ENCODE assay signal across 8 cellular contexts in the genomic region with DNA sequence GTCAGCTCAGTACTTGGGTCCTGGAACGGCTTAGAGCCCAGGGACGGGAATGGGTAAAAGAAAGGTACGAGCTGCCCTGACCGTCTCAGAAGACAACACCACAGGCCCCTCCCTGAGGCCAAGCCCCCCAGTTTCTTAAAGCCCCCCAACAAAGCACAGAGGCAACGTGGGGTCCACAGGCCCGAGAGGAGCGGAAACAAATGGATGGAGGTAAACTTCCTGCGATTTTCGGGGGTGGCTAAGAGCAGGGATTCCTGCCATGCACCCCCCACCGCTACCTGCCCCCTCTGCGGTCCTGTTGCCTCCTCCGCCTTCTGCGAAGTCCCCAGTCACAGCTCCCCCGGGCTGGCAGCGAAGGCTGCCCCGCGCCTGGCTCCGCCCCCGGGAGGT. TPM values are rescaled to one million over a fixed set of nuclear protein-coding genes. Genes with fewer than 3 reads are reported as not detected.
DNase-seq lines count a peak whose midpoint lies in the region; ATAC-seq and TF ChIP-seq lines count a peak whose summit lies in the region.

No MANE protein-coding gene starts in this region.

- DNase-seq in omental fat pad (ENCODE audit: low spot score) (no peak), G401 (ENCODE audit: low spot score) (no peak), DMS79 (lab: John Stamatoyannopoulos, UW) (no peak), posterior vena cava (ENCODE audit: low spot score) (no peak)

- no peak for TF ChIP-seq RAD21 in neural cell (conservative IDR thresholded peaks at IDR 0.05)

- H3K36me3 ChIP-seq in esophagus (ENCODE audit: control insufficient read depth in 2 of 2, insufficient read depth in 2 of 2, low read length in 1 of 2) (no peaks in the 10 kb centered on the region), neural cell (ENCODE audit: insufficient read depth, low read length) (no peaks in the 10 kb centered on the region)

- peak overlapping the region; percentile 72 for H3K9ac ChIP-seq in neural cell (ENCODE audit: low read length)

- no peaks in the 10 kb centered on the region for H3F3A ChIP-seq in neural cell (ENCODE audit: insufficient read depth, low read length, poor library complexity, severe bottlenecking)

- H3K9me3 ChIP-seq in esophagus (ENCODE audit: control insufficient read depth in 2 of 2, insufficient read depth in 1 of 2, low read depth in 1 of 2, low read length in 1 of 2), result no peaks in the 10 kb centered on the region
- no peaks in the 10 kb centered on the region for H3K9me3 ChIP-seq in neural cell (ENCODE audit: low read length)

- TF ChIP-seq CTCF in neural cell (IDR thresholded peaks at IDR 0.05; ENCODE audit: poor library complexity, severe bottlenecking) (no peak), omental fat pad (IDR thresholded peaks at IDR 0.05) (no peak)

- H3K27me3 ChIP-seq in esophagus (ENCODE audit: control insufficient read depth in 1 of 2, insufficient read depth in 2 of 2, low read length in 2 of 2) (no peaks in the 10 kb centered on the region), neural cell (ENCODE audit: insufficient read depth, low read depth, low read length) (no peaks in the 10 kb centered on the region)

- H3K4me1 ChIP-seq in esophagus (ENCODE audit: control insufficient read depth in 2 of 2, insufficient read depth in 2 of 2, low read length in 1 of 2), result peaks cover 15 to 20% of the 10 kb centered on the region in 2 donors

- H3K4me3 ChIP-seq in esophagus (ENCODE audit: low read depth in 1 of 2, low read length in 2 of 2) (peak overlapping the region; percentile 46 to 62), neural cell (ENCODE audit: low read length) (peak overlapping the region; percentile 75)

- H4K20me1 ChIP-seq in neural cell (ENCODE audit: insufficient read depth), result peaks cover 65% of the 10 kb centered on the region

- H3K27ac ChIP-seq in esophagus (ENCODE audit: low read depth in 2 of 2, low read length in 1 of 2) (peak overlapping the region in 1 of 2 donors; percentile 58), neural cell (ENCODE audit: low read length) (peak overlapping the region; percentile 45)

- in situ Hi-C loops in G401 (cut with HindIII; ENCODE audit: low sequenced_read_pairs), result no loop called here

- intact Hi-C loops in posterior vena cava (cut with DNase I), result no loop called here

- ATAC-seq in GM19463 (IDR thresholded peaks at IDR 0.05; ENCODE audit: unreplicated experiment), result peak; percentile 24
- peak; percentile 16 for ATAC-seq in SK-N-SH treated with all-trans-retinoic acid at 6 μM for 48 hours
- no peak for ATAC-seq in omental fat pad (ENCODE audit: low FRiP score)

- 3 to 8% methylated on average over 18 to 19 of the region's 19 CpGs for WGBS in esophagus, 2 donors

- peak overlapping the region; percentile 84 for H3K4me2 ChIP-seq in neural cell (ENCODE audit: low read length)

- TF ChIP-seq EP300 in neural cell (conservative IDR thresholded peaks at IDR 0.05; ENCODE audit: poor library complexity, severe bottlenecking), result no peak

- H3K9me2 ChIP-seq in neural cell (ENCODE audit: insufficient read depth, low read length), result no peaks in the 10 kb centered on the region

- peaks cover 87% of the 10 kb centered on the region for H3K79me2 ChIP-seq in neural cell (replicated peaks; ENCODE audit: insufficient read depth, low read length)

- H2AFZ ChIP-seq in neural cell (ENCODE audit: low read depth, low read length), result no peak overlapping the region

TF ChIP-seq in SK-N-SH treated with all-trans-retinoic acid at 6 μM for 48 hours, 23 proteins besides CTCF, POLR2A, EP300 and RAD21 (continues in another document):
- TF ChIP-seq RARB (CRISPR knock-in tag; IDR thresholded peaks at IDR 0.05) (no peak), ARNTL (CRISPR knock-in tag; IDR thresholded peaks at IDR 0.05; ENCODE audit: borderline replicate concordance, low read depth) (no peak), ZNF565 (CRISPR knock-in tag; conservative IDR thresholded peaks at IDR 0.05; ENCODE audit: low read depth) (no peak), CSRNP3 (CRISPR knock-in tag; IDR thresholded peaks at IDR 0.05) (no peak), ZNF70 (CRISPR knock-in tag; IDR thresholded peaks at IDR 0.05) (no peak)
- TF ChIP-seq, protein P1, sequence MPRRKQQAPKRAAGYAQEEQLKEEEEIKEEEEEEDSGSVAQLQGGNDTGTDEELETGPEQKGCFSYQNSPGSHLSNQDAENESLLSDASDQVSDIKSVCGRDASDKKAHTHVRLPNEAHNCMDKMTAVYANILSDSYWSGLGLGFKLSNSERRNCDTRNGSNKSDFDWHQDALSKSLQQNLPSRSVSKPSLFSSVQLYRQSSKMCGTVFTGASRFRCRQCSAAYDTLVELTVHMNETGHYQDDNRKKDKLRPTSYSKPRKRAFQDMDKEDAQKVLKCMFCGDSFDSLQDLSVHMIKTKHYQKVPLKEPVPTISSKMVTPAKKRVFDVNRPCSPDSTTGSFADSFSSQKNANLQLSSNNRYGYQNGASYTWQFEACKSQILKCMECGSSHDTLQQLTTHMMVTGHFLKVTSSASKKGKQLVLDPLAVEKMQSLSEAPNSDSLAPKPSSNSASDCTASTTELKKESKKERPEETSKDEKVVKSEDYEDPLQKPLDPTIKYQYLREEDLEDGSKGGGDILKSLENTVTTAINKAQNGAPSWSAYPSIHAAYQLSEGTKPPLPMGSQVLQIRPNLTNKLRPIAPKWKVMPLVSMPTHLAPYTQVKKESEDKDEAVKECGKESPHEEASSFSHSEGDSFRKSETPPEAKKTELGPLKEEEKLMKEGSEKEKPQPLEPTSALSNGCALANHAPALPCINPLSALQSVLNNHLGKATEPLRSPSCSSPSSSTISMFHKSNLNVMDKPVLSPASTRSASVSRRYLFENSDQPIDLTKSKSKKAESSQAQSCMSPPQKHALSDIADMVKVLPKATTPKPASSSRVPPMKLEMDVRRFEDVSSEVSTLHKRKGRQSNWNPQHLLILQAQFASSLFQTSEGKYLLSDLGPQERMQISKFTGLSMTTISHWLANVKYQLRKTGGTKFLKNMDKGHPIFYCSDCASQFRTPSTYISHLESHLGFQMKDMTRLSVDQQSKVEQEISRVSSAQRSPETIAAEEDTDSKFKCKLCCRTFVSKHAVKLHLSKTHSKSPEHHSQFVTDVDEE (CRISPR knock-in tag; IDR thresholded peaks at IDR 0.05), result no peak

TF ChIP-seq in neural cell, 6 proteins besides CTCF, POLR2A, EP300 and RAD21:
- TF ChIP-seq EZH2 (IDR thresholded peaks at IDR 0.05; ENCODE audit: borderline replicate concordance, insufficient read depth, low read length, poor library complexity, severe bottlenecking) (no peak), POLR2AphosphoS5 (IDR thresholded peaks at IDR 0.05) (no peak), MXI1 (conservative IDR thresholded peaks at IDR 0.05; ENCODE audit: poor library complexity, severe bottlenecking) (no peak), SMC3 (conservative IDR thresholded peaks at IDR 0.05; ENCODE audit: poor library complexity) (no peak), TAF1 (IDR thresholded peaks at IDR 0.05; ENCODE audit: low read depth) (no peak)
- TF ChIP-seq, protein P2, sequence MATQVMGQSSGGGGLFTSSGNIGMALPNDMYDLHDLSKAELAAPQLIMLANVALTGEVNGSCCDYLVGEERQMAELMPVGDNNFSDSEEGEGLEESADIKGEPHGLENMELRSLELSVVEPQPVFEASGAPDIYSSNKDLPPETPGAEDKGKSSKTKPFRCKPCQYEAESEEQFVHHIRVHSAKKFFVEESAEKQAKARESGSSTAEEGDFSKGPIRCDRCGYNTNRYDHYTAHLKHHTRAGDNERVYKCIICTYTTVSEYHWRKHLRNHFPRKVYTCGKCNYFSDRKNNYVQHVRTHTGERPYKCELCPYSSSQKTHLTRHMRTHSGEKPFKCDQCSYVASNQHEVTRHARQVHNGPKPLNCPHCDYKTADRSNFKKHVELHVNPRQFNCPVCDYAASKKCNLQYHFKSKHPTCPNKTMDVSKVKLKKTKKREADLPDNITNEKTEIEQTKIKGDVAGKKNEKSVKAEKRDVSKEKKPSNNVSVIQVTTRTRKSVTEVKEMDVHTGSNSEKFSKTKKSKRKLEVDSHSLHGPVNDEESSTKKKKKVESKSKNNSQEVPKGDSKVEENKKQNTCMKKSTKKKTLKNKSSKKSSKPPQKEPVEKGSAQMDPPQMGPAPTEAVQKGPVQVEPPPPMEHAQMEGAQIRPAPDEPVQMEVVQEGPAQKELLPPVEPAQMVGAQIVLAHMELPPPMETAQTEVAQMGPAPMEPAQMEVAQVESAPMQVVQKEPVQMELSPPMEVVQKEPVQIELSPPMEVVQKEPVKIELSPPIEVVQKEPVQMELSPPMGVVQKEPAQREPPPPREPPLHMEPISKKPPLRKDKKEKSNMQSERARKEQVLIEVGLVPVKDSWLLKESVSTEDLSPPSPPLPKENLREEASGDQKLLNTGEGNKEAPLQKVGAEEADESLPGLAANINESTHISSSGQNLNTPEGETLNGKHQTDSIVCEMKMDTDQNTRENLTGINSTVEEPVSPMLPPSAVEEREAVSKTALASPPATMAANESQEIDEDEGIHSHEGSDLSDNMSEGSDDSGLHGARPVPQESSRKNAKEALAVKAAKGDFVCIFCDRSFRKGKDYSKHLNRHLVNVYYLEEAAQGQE (IDR thresholded peaks at IDR 0.05; ENCODE audit: borderline replicate concordance), result no peak
TF ChIP-seq in neural cell: peak in this region for 0.

RNA-seq across cellular contexts. Expression of gene PTPRS, which starts 48.2 kb away (rescaled TPM):
- 10 to 100 TPM; 11.3 to 18.3 TPM for polyA plus RNA-seq in esophagus
- 121 and 144 TPM in 2 replicates for polyA plus RNA-seq in neural cell
- 387 and 398 TPM in 2 replicates for polyA minus RNA-seq in neural cell
- 100 to 1,000 TPM; 238 to 530 (median 338) TPM for total RNA-seq in omental fat pad
- total RNA-seq in G401 (2014; rRNA removed; shearing (Covaris generic)), result 137 and 168 TPM in 2 replicates
- total RNA-seq in posterior vena cava, result 100 to 1,000 TPM; 150 to 263 TPM
